Comparison of ENCODE assay signal across 20 cellular contexts in genomic region chr4:138816883-138817282, GRCh38.
A peak's percentile ranks its signal among the peaks of the same experiment; 100 is the strongest.
DNase-seq lines count a peak whose midpoint lies in the region; ATAC-seq, FAIRE-seq and TF ChIP-seq lines count a peak whose summit lies in the region.
"Had no signal": no experiment of that assay in that cellular context is flagged by ENCODE, and none has a peak within 500 bp of the region (broad histone marks: within the 10 kb centered on the region; RNA-seq: fewer than 3 reads in every experiment).

No MANE protein-coding gene starts in this region.

- ATAC-seq in K562 = peak; percentile 53; the same call in 2 of the 3 replicates
- ATAC-seq: Right ventricle myocardium inferior had no signal

- no peak overlapping the region for H3K56ac ChIP-seq in mesendoderm (ENCODE audit: low read length)

- CTCF ChIA-PET in HEK293 (lab: Yijun Ruan, JAX) (no interaction called here), K562 (lab: Yijun Ruan, JAX; ENCODE audit: low intra/inter-chr PET ratio) (no interaction called here)

- no peaks in the 10 kb centered on the region for H3K9me1 ChIP-seq in K562 (ENCODE audit: control insufficient read depth, insufficient read depth, low read length)

- 2% methylated on average over 2 of the region's 2 CpGs for WGBS in K562 (ENCODE audit: insufficient coverage, low coverage, missing lambda C conversion rate)
- WGBS in mesendoderm (ENCODE audit: extremely low coverage, insufficient coverage, low lambda C conversion rate) = no CpG with 5 or more reads among the region's 2 CpGs
- 0 to 31% methylated on average over 1 to 2 of the region's 2 CpGs for WGBS in transverse colon (ENCODE audit: low coverage in 1 of 2), 2 donors

- no peak overlapping the region for H2BK120ac ChIP-seq in mesendoderm (ENCODE audit: low read depth, low read length)

- no peak overlapping the region for H3K23ac ChIP-seq in mesendoderm (ENCODE audit: low read length)

- H3K4me3 ChIP-seq in HEK293 (ENCODE audit: low read depth, low read length) = no peak overlapping the region
- no peak overlapping the region for H3K4me3 ChIP-seq in K562
- H3K4me3 ChIP-seq in mesendoderm (ENCODE audit: low read length) = no peak overlapping the region
- no peak overlapping the region for H3K4me3 ChIP-seq in transverse colon
- H3K4me3 ChIP-seq in Karpas-422 (ENCODE audit: low read length) = no peak overlapping the region

- H3K27ac ChIP-seq in HEK293 (ENCODE audit: extremely low read depth, low read depth, low read length) = no peak overlapping the region
- no peak overlapping the region for H3K27ac ChIP-seq in K562 (ENCODE audit: extremely low read depth, low read depth, low read length)
- H3K27ac ChIP-seq in mesendoderm (ENCODE audit: low read depth, low read length) = no peak overlapping the region
- no peak overlapping the region for H3K27ac ChIP-seq in transverse colon
- H3K27ac ChIP-seq in Karpas-422 (ENCODE audit: low read length) = no peak overlapping the region

- intact Hi-C loops in K562 (cut with micrococcal nuclease) (no loop called here), transverse colon (cut with DNase I; ENCODE audit: low total_unique reads) (no loop called here)

- no peak overlapping the region for H4K5ac ChIP-seq in mesendoderm (ENCODE audit: low read length)

- H3K9ac ChIP-seq in K562 (ENCODE audit: insufficient read depth in 1 of 2, low read depth in 2 of 2, low read length in 2 of 2) (no peak overlapping the region), mesendoderm (ENCODE audit: low read length) (no peak overlapping the region), Karpas-422 (ENCODE audit: low read length) (no peak overlapping the region)

- H4K20me1 ChIP-seq in K562 (replicated peaks; ENCODE audit: control insufficient read depth, insufficient read depth, low read length) = no peaks in the 10 kb centered on the region
- H4K20me1 ChIP-seq in Karpas-422 (ENCODE audit: insufficient read depth, low read depth, low read length) = no peaks in the 10 kb centered on the region

- FAIRE-seq in K562 (lab: Jason Lieb, UNC) = no peak
- FAIRE-seq: RCC 7860 had no signal

- DNase-seq in NCI-H146 (lab: John Stamatoyannopoulos, UW) (peak; percentile 33), NCI-H146 treated with DMSO at 0.1 percent for 48 hours (lab: John Stamatoyannopoulos, UW; ENCODE audit: unreplicated experiment) (no peak), K562 (ENCODE audit: extremely low read depth in 1 of 4, low spot score in 3 of 4) (peak in 1 of 4 experiments; percentile 5), mesendoderm (peak; percentile 93), transverse colon (no peak), NCI-H2029 treated with DMSO at 0.1 percent for 48 hours (lab: John Stamatoyannopoulos, UW) (no peak), Karpas-422 (no peak)
- DNase-seq: 8988T; Caco-2; CD4-positive, alpha-beta T cell; GDM1; HCEC 1CT; KBM-7; MV-4-11; NCI-H2029; NCI-H510A; NCI-H774 had no signal

- no peak overlapping the region for H2BK15ac ChIP-seq in mesendoderm (replicated peaks; ENCODE audit: low read depth)

- H3K9me2 ChIP-seq in Karpas-422 (replicated peaks; ENCODE audit: insufficient read depth, low read length) = no peaks in the 10 kb centered on the region

- no peaks in the 10 kb centered on the region for H3K79me1 ChIP-seq in mesendoderm (ENCODE audit: low read length)

- H3K27me3 ChIP-seq in K562 (ENCODE audit: control insufficient read depth in 2 of 2, insufficient read depth in 2 of 2, low read length in 2 of 2) (no peaks in the 10 kb centered on the region), mesendoderm (ENCODE audit: insufficient read depth, low read length, poor library complexity) (no peaks in the 10 kb centered on the region), transverse colon (no peaks in the 10 kb centered on the region), Karpas-422 (ENCODE audit: low read length) (no peaks in the 10 kb centered on the region)

- H3K4me1 ChIP-seq in HEK293 (ENCODE audit: control insufficient read depth, insufficient read depth, low read length) (peaks cover 2% of the 10 kb centered on the region; the same call in 1 of the 2 replicates), K562 (replicated peaks in 1 of 2; ENCODE audit: control insufficient read depth in 2 of 2, insufficient read depth in 2 of 2, low read length in 2 of 2) (no peaks in the 10 kb centered on the region), mesendoderm (ENCODE audit: control insufficient read depth, low read depth, low read length) (no peaks in the 10 kb centered on the region), transverse colon (no peaks in the 10 kb centered on the region), Karpas-422 (ENCODE audit: low read length) (no peaks in the 10 kb centered on the region)
- H3K4me1 ChIP-seq: Caco-2 had no signal

- no peaks in the 10 kb centered on the region for H3K9me3 ChIP-seq in HEK293 (ENCODE audit: control insufficient read depth, insufficient read depth, low read depth, low read length)
- no peaks in the 10 kb centered on the region for H3K9me3 ChIP-seq in K562 (replicated peaks; ENCODE audit: control insufficient read depth, insufficient read depth, low read depth, low read length)
- H3K9me3 ChIP-seq in transverse colon = no peaks in the 10 kb centered on the region
- no peaks in the 10 kb centered on the region for H3K9me3 ChIP-seq in Karpas-422 (ENCODE audit: low read length)
- H3K9me3 ChIP-seq: Caco-2 had no signal

- TF ChIP-seq POLR2A in K562 (conservative IDR thresholded peaks at IDR 0.05) (no peak), transverse colon (IDR thresholded peaks at IDR 0.05) (no peak)

- H3K79me2 ChIP-seq in K562 (ENCODE audit: control insufficient read depth, insufficient read depth, low read length) (no peaks in the 10 kb centered on the region), mesendoderm (ENCODE audit: control insufficient read depth, insufficient read depth, low read length) (no peaks in the 10 kb centered on the region), Karpas-422 (ENCODE audit: low read length) (no peaks in the 10 kb centered on the region)

- no peak overlapping the region for H3K18ac ChIP-seq in mesendoderm (ENCODE audit: low read length)

- in situ Hi-C loops in K562 (cut with MboI) (no loop called here), transverse colon (cut with MboI; ENCODE audit: low pct_ligation_motif_present in 1 of 4, low pct_unique_long_range_greater_than_20kb in 1 of 4, low sequenced_read_pairs in 3 of 4) (no loop called here)

- no peak overlapping the region for H2BK5ac ChIP-seq in mesendoderm (ENCODE audit: low read length)

- TF ChIP-seq CTCF in HEK293 (tag by site-specific recombination; IDR thresholded peaks at IDR 0.05) (no peak), K562 (IDR thresholded peaks at IDR 0.05 in 2 of 3, conservative IDR thresholded peaks at IDR 0.05 in 1 of 3; ENCODE audit: insufficient read depth in 2 of 3, low read depth in 1 of 3, low read length in 3 of 3) (no peak), transverse colon (IDR thresholded peaks at IDR 0.05) (no peak)

- TF ChIP-seq EP300 in K562 (IDR thresholded peaks at IDR 0.05; ENCODE audit: low read length) (no peak), transverse colon (IDR thresholded peaks at IDR 0.05; ENCODE audit: low read depth) (no peak)

- H3K36me3 ChIP-seq in HEK293 (ENCODE audit: control insufficient read depth in 2 of 2, insufficient read depth in 1 of 2, low read length in 2 of 2) (no peaks in the 10 kb centered on the region), K562 (ENCODE audit: control insufficient read depth, insufficient read depth, low read length) (no peaks in the 10 kb centered on the region), mesendoderm (ENCODE audit: control insufficient read depth, insufficient read depth, low read length) (no peaks in the 10 kb centered on the region), transverse colon (no peaks in the 10 kb centered on the region), Karpas-422 (ENCODE audit: insufficient read depth, low read length) (no peaks in the 10 kb centered on the region)

- BruUV-seq in K562 (replicated peaks; lab: Mats Ljungman, UMichigan) = no TSS peak

- TF ChIP-seq RAD21 in K562 (CRISPR knock-in tag; conservative IDR thresholded peaks at IDR 0.05 in 1 of 2, IDR thresholded peaks at IDR 0.05 in 1 of 2) = no peak

- POLR2A ChIA-PET in HEK293 (lab: Yijun Ruan, JAX) = no interaction called here
- POLR2A ChIA-PET in K562 (lab: Yijun Ruan, JAX) = interaction anchor here (0.6 kb wide), 1 partner anchor 96 kb away, joined by 3 read pairs; no protein-coding TSS in a partner anchor

- H4K8ac ChIP-seq in mesendoderm (ENCODE audit: low read depth, low read length) = no peak overlapping the region

- no peak overlapping the region for H3K4ac ChIP-seq in mesendoderm (ENCODE audit: low read depth, low read length)

- H3K4me2 ChIP-seq in K562 (ENCODE audit: insufficient read depth, low read length) (peak overlapping the region; percentile 4; the same call in 1 of the 2 replicates), mesendoderm (ENCODE audit: low read length) (no peak overlapping the region), Karpas-422 (ENCODE audit: low read depth, low read length, poor library complexity, severe bottlenecking) (no peak overlapping the region)

- H2AFZ ChIP-seq in K562 (ENCODE audit: low read depth, low read length) (0 out of 2 replicates have a peak overlapping the region, but pooled peaks have one; percentile 10), Karpas-422 (ENCODE audit: low read length) (no peak overlapping the region)

- no peak overlapping the region for H2AK5ac ChIP-seq in mesendoderm (ENCODE audit: low read length)

TF ChIP-seq in HEK293, 187 proteins besides CTCF, POLR2A, EP300 and RAD21 (continues in another document):
- TF ChIP-seq ZNF645 (tag by site-specific recombination; IDR thresholded peaks at IDR 0.05) (no peak), ZFP3 (tag by site-specific recombination; IDR thresholded peaks at IDR 0.05; ENCODE audit: low read depth) (no peak; the same call in 1 of the 2 replicates)

TF ChIP-seq in K562, 482 proteins besides CTCF, POLR2A, EP300 and RAD21 (continues in another document):
- TF ChIP-seq POU5F1 (IDR thresholded peaks at IDR 0.05; ENCODE audit: borderline replicate concordance, low read depth, low read length, partially characterized antibody) (no peak), BDP1 (IDR thresholded peaks at IDR 0.05; ENCODE audit: insufficient read depth, insufficient read length) (no peak), ZBED1 (IDR thresholded peaks at IDR 0.05) (no peak), ZNF395 (CRISPR knock-in tag; IDR thresholded peaks at IDR 0.05) (no peak)

Comparison
In these comparisons a context has a peak if more than half of its experiments do, and no peak if none do; other contexts are left out.
1. DNase-seq: peak in NCI-H146 (single experiment) and mesendoderm (single experiment); none in NCI-H146 treated with DMSO at 0.1 percent for 48 hours (single experiment), transverse colon (single experiment), NCI-H2029 treated with DMSO at 0.1 percent for 48 hours (single experiment) and Karpas-422 (single experiment).